ENCODE assay signal across 8 cellular contexts in genomic region chr20:62651285-62652021, GRCh38. TPM values are rescaled to one million over a fixed set of nuclear protein-coding genes. Genes with fewer than 3 reads are reported as not detected.
DNase-seq lines count a peak whose midpoint lies in the region; ATAC-seq, FAIRE-seq and TF ChIP-seq lines count a peak whose summit lies in the region.

No MANE protein-coding gene starts in this region.

- DNase-seq in NCI-H1105 (lab: John Stamatoyannopoulos, UW) (peak; percentile 60), endothelial cell of umbilical vein (ENCODE audit: low read depth, low spot score) (no peak), prostate gland (ENCODE audit: low spot score) (peak; percentile 42), DMS79 (lab: John Stamatoyannopoulos, UW) (no peak), WERI-Rb-1 (no peak)
- DNase-seq in activated CD4-positive, alpha-beta memory T cell treated with anti-CD3 and anti-CD28 coated beads, Interleukin-2, amount 10 ng/mL, durations not matched to agents 7 days and 5 days, result peak; percentile 87

- no peaks in the 10 kb centered on the region for H3K9me2 ChIP-seq in DOHH2 (replicated peaks; ENCODE audit: control insufficient read depth, low read length)

- WGBS in prostate gland, result 62% methylated on average over 24 of the region's 24 CpGs

- H3K9me3 Mint-ChIP-seq in activated CD4-positive, alpha-beta memory T cell treated with anti-CD3 and anti-CD28 coated beads, Interleukin-2, amount 10 ng/mL, durations not matched to agents 7 days and 5 days, result no peaks in the 10 kb centered on the region

- peak overlapping the region; percentile 75 for H3K4me3 Mint-ChIP-seq in activated CD4-positive, alpha-beta memory T cell treated with anti-CD3 and anti-CD28 coated beads, Interleukin-2, amount 10 ng/mL, durations not matched to agents 7 days and 5 days

- no peak overlapping the region for H2AFZ ChIP-seq in endothelial cell of umbilical vein (ENCODE audit: low read depth, low read length)

- H3K4me3 ChIP-seq in DOHH2 (ENCODE audit: low read length), result peak overlapping the region; percentile 63
- no peak overlapping the region for H3K4me3 ChIP-seq in endothelial cell of umbilical vein (replicated peaks in 1 of 3; ENCODE audit: insufficient read depth in 1 of 3, low read depth in 1 of 3, low read length in 3 of 3)
- H3K4me3 ChIP-seq in prostate gland, result no peak overlapping the region
- no peak overlapping the region for H3K4me3 ChIP-seq in WERI-Rb-1 (ENCODE audit: low read depth, low read length)

- peak overlapping the region; percentile 96 for H3K27ac Mint-ChIP-seq in activated CD4-positive, alpha-beta memory T cell treated with anti-CD3 and anti-CD28 coated beads, Interleukin-2, amount 10 ng/mL, durations not matched to agents 7 days and 5 days

- peak; percentile 47 for ATAC-seq in GM21786 (IDR thresholded peaks at IDR 0.05; ENCODE audit: unreplicated experiment)

- peaks cover 96% of the 10 kb centered on the region for H3K79me2 ChIP-seq in DOHH2 (ENCODE audit: control insufficient read depth, low read length)
- H3K79me2 ChIP-seq in endothelial cell of umbilical vein (ENCODE audit: control insufficient read depth, insufficient read depth, low read length), result peaks cover 2% of the 10 kb centered on the region

- TF ChIP-seq POLR2A in endothelial cell of umbilical vein (IDR thresholded peaks at IDR 0.05; ENCODE audit: low read depth, low read length) (no peak), prostate gland (IDR thresholded peaks at IDR 0.05) (no peak)

- POLR2A ChIA-PET in activated CD4-positive, alpha-beta memory T cell treated with anti-CD3 and anti-CD28 coated beads, Interleukin-2, amount 10 ng/mL, durations not matched to agents 7 days and 5 days (lab: Charles Lee), result interaction anchor here (0.8 to 3.5 kb wide), 17 partner anchors 9 to 267 kb away, joined by 3 to 58 read pairs (median 5); partner anchors contain the start of genes MRGBP, OGFR and SLCO4A1
- POLR2A ChIA-PET in endothelial cell of umbilical vein (lab: Charles Lee), result no interaction called here

- TF ChIP-seq CTCF in DOHH2 (IDR thresholded peaks at IDR 0.05; ENCODE audit: low read depth, low read length, poor library complexity, severe bottlenecking), result no peak
- no peak for TF ChIP-seq CTCF in endothelial cell of umbilical vein (IDR thresholded peaks at IDR 0.05; ENCODE audit: extremely low read depth in 1 of 2, insufficient read depth in 1 of 2, low read depth in 1 of 2, low read length in 2 of 2)
- TF ChIP-seq CTCF in prostate gland (IDR thresholded peaks at IDR 0.05), result no peak
- no peak for TF ChIP-seq CTCF in WERI-Rb-1 (IDR thresholded peaks at IDR 0.05; ENCODE audit: low read depth, low read length)

- H3K9me3 ChIP-seq in DOHH2 (ENCODE audit: control insufficient read depth, insufficient read depth, low read length), result no peaks in the 10 kb centered on the region
- no peaks in the 10 kb centered on the region for H3K9me3 ChIP-seq in endothelial cell of umbilical vein (replicated peaks; ENCODE audit: control insufficient read depth, insufficient read depth, low read length)
- no peaks in the 10 kb centered on the region for H3K9me3 ChIP-seq in prostate gland
- H3K9me3 ChIP-seq in WERI-Rb-1 (ENCODE audit: severe bottlenecking), result no peaks in the 10 kb centered on the region

- peaks cover 72% of the 10 kb centered on the region for H3K4me1 Mint-ChIP-seq in activated CD4-positive, alpha-beta memory T cell treated with anti-CD3 and anti-CD28 coated beads, Interleukin-2, amount 10 ng/mL, durations not matched to agents 7 days and 5 days

- intact Hi-C loops in endothelial cell of umbilical vein (cut with micrococcal nuclease), result loop anchor here (1.0 kb wide), 4 partner anchors 8 to 140 kb away; no protein-coding TSS in a partner anchor
- intact Hi-C loops in prostate gland (cut with DNase I), result no loop called here

- no peaks in the 10 kb centered on the region for H3K9me1 ChIP-seq in endothelial cell of umbilical vein (replicated peaks; ENCODE audit: control insufficient read depth, extremely low read depth, insufficient read depth, low read length)

- CTCF ChIA-PET in activated CD4-positive, alpha-beta memory T cell treated with anti-CD3 and anti-CD28 coated beads, Interleukin-2, amount 10 ng/mL, durations not matched to agents 7 days and 5 days (lab: Charles Lee), result interaction anchor here (0.6 to 5.6 kb wide), 10 partner anchors 16 to 171 kb away, joined by 3 to 28 read pairs (median 4); no protein-coding TSS in a partner anchor
- CTCF ChIA-PET in endothelial cell of umbilical vein (lab: Charles Lee), result interaction anchor here (1.3 to 1.4 kb wide), 3 partner anchors 35 to 140 kb away, joined by 3 to 4 read pairs (median 4); no protein-coding TSS in a partner anchor

- peaks cover 21% of the 10 kb centered on the region for H3F3A ChIP-seq in DOHH2 (ENCODE audit: control insufficient read depth, insufficient read depth)

- H3K27me3 ChIP-seq in DOHH2 (ENCODE audit: control insufficient read depth, low read length) (no peaks in the 10 kb centered on the region), endothelial cell of umbilical vein (ENCODE audit: control insufficient read depth in 2 of 2, insufficient read depth in 2 of 2, low read length in 2 of 2) (no peaks in the 10 kb centered on the region), prostate gland (replicated peaks; ENCODE audit: insufficient read depth) (no peaks in the 10 kb centered on the region), WERI-Rb-1 (ENCODE audit: insufficient read depth, low read depth, severe bottlenecking) (no peaks in the 10 kb centered on the region)

- H4K20me1 ChIP-seq in DOHH2 (ENCODE audit: control insufficient read depth, insufficient read depth, low read depth, low read length) (peaks cover 36% of the 10 kb centered on the region), endothelial cell of umbilical vein (replicated peaks; ENCODE audit: control insufficient read depth, extremely low read depth, insufficient read depth, low read length) (no peaks in the 10 kb centered on the region)

- FAIRE-seq in endothelial cell of umbilical vein (lab: Jason Lieb, UNC), result no peak

- peak overlapping the region; percentile 96 for H3K27ac ChIP-seq in DOHH2 (ENCODE audit: low read depth, low read length)
- peak overlapping the region; percentile 41 for H3K27ac ChIP-seq in endothelial cell of umbilical vein (ENCODE audit: insufficient read depth, low read depth, low read length)
- peak overlapping the region; percentile 94 for H3K27ac ChIP-seq in prostate gland
- H3K27ac ChIP-seq in WERI-Rb-1, result no peak overlapping the region

- peaks cover 32% of the 10 kb centered on the region for H3K36me3 Mint-ChIP-seq in activated CD4-positive, alpha-beta memory T cell treated with anti-CD3 and anti-CD28 coated beads, Interleukin-2, amount 10 ng/mL, durations not matched to agents 7 days and 5 days (ENCODE audit: low read depth)

- H3K36me3 ChIP-seq in DOHH2 (ENCODE audit: control insufficient read depth, low read length) (peaks cover 84% of the 10 kb centered on the region), endothelial cell of umbilical vein (ENCODE audit: control insufficient read depth in 2 of 2, extremely low read depth in 1 of 2, insufficient read depth in 2 of 2, low read length in 2 of 2) (no peaks in the 10 kb centered on the region), prostate gland (no peaks in the 10 kb centered on the region), WERI-Rb-1 (peaks cover 39% of the 10 kb centered on the region)

- H3K27me3 Mint-ChIP-seq in activated CD4-positive, alpha-beta memory T cell treated with anti-CD3 and anti-CD28 coated beads, Interleukin-2, amount 10 ng/mL, durations not matched to agents 7 days and 5 days, result no peaks in the 10 kb centered on the region

- no peak overlapping the region for H3K9ac ChIP-seq in endothelial cell of umbilical vein (replicated peaks; ENCODE audit: extremely low read depth, insufficient read depth, low read length)

- H3K4me2 ChIP-seq in DOHH2 (ENCODE audit: low read length) (peak overlapping the region; percentile 90), endothelial cell of umbilical vein (ENCODE audit: insufficient read depth, low read length) (no peak overlapping the region)

- H3K4me1 ChIP-seq in DOHH2 (ENCODE audit: control insufficient read depth, low read length) (peaks cover 92% of the 10 kb centered on the region), endothelial cell of umbilical vein (ENCODE audit: control insufficient read depth, extremely low read depth, insufficient read depth, low read length) (peaks cover 13% of the 10 kb centered on the region), prostate gland (replicated peaks) (peaks cover 5% of the 10 kb centered on the region)

- dilution Hi-C loops in endothelial cell of umbilical vein (cut with MboI; ENCODE audit: extremely low pct_ligation_motif_present, low sequenced_read_pairs), result no loop called here

- no TSS peak for BruUV-seq in endothelial cell of umbilical vein (replicated peaks; lab: Mats Ljungman, UMichigan)

TF ChIP-seq in endothelial cell of umbilical vein, 7 proteins besides CTCF, POLR2A, EP300 and RAD21 (continues in another document):
- TF ChIP-seq POLR2AphosphoS5 (IDR thresholded peaks at IDR 0.05; ENCODE audit: insufficient read depth, low read depth, low read length), result no peak
- TF ChIP-seq EZH2 (IDR thresholded peaks at IDR 0.05; ENCODE audit: borderline replicate concordance, low read depth, low read length, severe bottlenecking), result no peak

RNA-seq across cellular contexts. Expression of gene SLCO4A1, which starts 9.2 kb away (rescaled TPM):
- total RNA-seq in activated CD4-positive, alpha-beta memory T cell treated with anti-CD3 and anti-CD28 coated beads, Interleukin-2, amount 10 ng/mL, durations not matched to agents 7 days and 5 days, result 10 to 100 TPM; 51.5 to 51.7 TPM
- total RNA-seq in endothelial cell of umbilical vein (3.3 and 4.1 TPM in 2 replicates), prostate gland (10 to 100 TPM in 1 of 2 donors, 1 to 10 TPM in 1; 4.5 to 12.3 TPM)
- polyA plus RNA-seq in endothelial cell of umbilical vein, result 0.92 and 1.4 TPM in 2 replicates
- polyA plus RNA-seq in endothelial cell of umbilical vein (2011; cell fraction: cytosol; rRNA removed), result 1.1 and 1.4 TPM in 2 replicates
- 2.6 and 3.5 TPM in 2 replicates for polyA plus RNA-seq in endothelial cell of umbilical vein (2011; cell fraction: nucleus; rRNA removed)
- 3.8 and 5.4 TPM in 2 replicates for polyA plus RNA-seq in endothelial cell of umbilical vein (2012)
- 0.55 and 1.00 TPM in 2 replicates for polyA minus RNA-seq in endothelial cell of umbilical vein
- 30.2 TPM for polyA minus RNA-seq in endothelial cell of umbilical vein (2011; cell fraction: cytosol; rRNA and poly(A)+ RNA removed)
- 1.1 and 1.7 TPM in 2 replicates for polyA minus RNA-seq in endothelial cell of umbilical vein (2011; cell fraction: nucleus; rRNA and poly(A)+ RNA removed)

RNA-seq across cellular contexts. Expression of gene NTSR1, which starts 57.2 kb away (rescaled TPM):
- total RNA-seq in activated CD4-positive, alpha-beta memory T cell treated with anti-CD3 and anti-CD28 coated beads, Interleukin-2, amount 10 ng/mL, durations not matched to agents 7 days and 5 days, result not detected
- total RNA-seq in endothelial cell of umbilical vein, result 0.30 and 2.1 TPM in 2 replicates
- polyA plus RNA-seq in endothelial cell of umbilical vein, result 0.11 and 0.14 TPM in 2 replicates
- polyA plus RNA-seq in endothelial cell of umbilical vein (2011; cell fraction: cytosol; rRNA removed), result 0.14 and 0.21 TPM in 2 replicates
- polyA plus RNA-seq in endothelial cell of umbilical vein (2011; cell fraction: nucleus; rRNA removed), result 0.15 and 0.20 TPM in 2 replicates
- polyA plus RNA-seq in endothelial cell of umbilical vein (2012), result 0.82 and 2.2 TPM in 2 replicates
- polyA minus RNA-seq in endothelial cell of umbilical vein, result not detected in 2 replicates
- not detected for polyA minus RNA-seq in endothelial cell of umbilical vein (2011; cell fraction: cytosol; rRNA and poly(A)+ RNA removed)
- polyA minus RNA-seq in endothelial cell of umbilical vein (2011; cell fraction: nucleus; rRNA and poly(A)+ RNA removed), result 0.10 TPM in 1 of 2 replicates, not detected in the other
- total RNA-seq in prostate gland, result under 1 TPM in 1 of 2 donors, not detected in 1; 0.74 TPM

Comparison
In these comparisons a context has a peak if more than half of its experiments do, and no peak if none do; other contexts are left out.
1. DNase-seq: peak in NCI-H1105 (single experiment), activated CD4-positive, alpha-beta memory T cell treated with anti-CD3 and anti-CD28 coated beads, Interleukin-2, amount 10 ng/mL, durations not matched to agents 7 days and 5 days (single experiment) and prostate gland (single experiment); none in endothelial cell of umbilical vein (single experiment), DMS79 (single experiment) and WERI-Rb-1 (single experiment).